8 cellular contexts compared by ENCODE assay signal in genomic region chr5:159100928-159101646, GRCh38. TPM values are rescaled to one million over a fixed set of nuclear protein-coding genes. Genes with fewer than 3 reads are reported as not detected.
DNase-seq lines count a peak whose midpoint lies in the region; ATAC-seq and TF ChIP-seq lines count a peak whose summit lies in the region.

No MANE protein-coding gene starts in this region.

- H3K9ac ChIP-seq in BLaER1, result peak overlapping the region; percentile 100
- H3K9ac ChIP-seq in SK-N-MC (ENCODE audit: insufficient read length), result no peak overlapping the region

- no peak for DNase-seq in SK-N-MC (ENCODE audit: low read depth, low spot score)
- DNase-seq in right cardiac atrium, result peak in 1 of 3 donors; percentile 31
- no peak for DNase-seq in stomach
- DNase-seq in hypothalamus (lab: John Stamatoyannopoulos, UW), result no peak
- no peak for DNase-seq in T-helper 9 cell
- no peak for DNase-seq in activated CD4-positive, CD25-positive, alpha-beta regulatory T cell treated with anti-CD3 and anti-CD28 coated beads, Interleukin-2, amount 50 U/mL, for 72 hours

- H3K36me3 ChIP-seq in BLaER1 (peaks cover 31% of the 10 kb centered on the region), SK-N-MC (ENCODE audit: insufficient read depth, low read length) (no peaks in the 10 kb centered on the region), stomach (no peaks in the 10 kb centered on the region)

- ATAC-seq in GM21526 (IDR thresholded peaks at IDR 0.05; ENCODE audit: low FRiP score, unreplicated experiment), result peak; percentile 8
- ATAC-seq in right cardiac atrium, result peak; percentile 3 to 26

- 8% methylated on average over 16 of the region's 16 CpGs for WGBS in right cardiac atrium
- 9 to 16% (median 13%) methylated on average over 15 to 16 of the region's 16 CpGs for WGBS in stomach, 5 donors

- H3K27me3 ChIP-seq in BLaER1, result no peaks in the 10 kb centered on the region
- no peaks in the 10 kb centered on the region for H3K27me3 ChIP-seq in right cardiac atrium (ENCODE audit: control insufficient read depth, insufficient read depth)
- H3K27me3 ChIP-seq in stomach, result peaks cover 22 to 100% (median 76%) of the 10 kb centered on the region in 3 donors

- peak overlapping the region; percentile 98 for H3K4me3 ChIP-seq in BLaER1
- H3K4me3 ChIP-seq in SK-N-MC, result peak overlapping the region; percentile 93; the same call in 1 of the 2 replicates
- H3K4me3 ChIP-seq in right cardiac atrium (ENCODE audit: low read length), result peak overlapping the region; percentile 69
- H3K4me3 ChIP-seq in stomach, result peak overlapping the region; percentile 44 to 58 (median 52)

- peaks cover 20% of the 10 kb centered on the region; the same call in 1 of the 2 replicates for H4K20me1 ChIP-seq in BLaER1

- no peak for TF ChIP-seq CTCF in stomach (IDR thresholded peaks at IDR 0.05)

- H3K4me2 ChIP-seq in BLaER1, result peak overlapping the region; percentile 97

- H3K27ac ChIP-seq in BLaER1, result peak overlapping the region; percentile 100
- no peak overlapping the region for H3K27ac ChIP-seq in SK-N-MC
- H3K27ac ChIP-seq in right cardiac atrium (ENCODE audit: low read length), result peak overlapping the region; percentile 89
- peak overlapping the region in 4 of 5 donors; percentile 65 to 85 (median 80) for H3K27ac ChIP-seq in stomach

- H3K4me1 ChIP-seq in BLaER1 (peaks cover 10% of the 10 kb centered on the region), right cardiac atrium (ENCODE audit: control insufficient read depth, insufficient read depth, low read length) (no peaks in the 10 kb centered on the region), stomach (peaks cover 14 to 71% (median 50%) of the 10 kb centered on the region in 4 donors)

- H3K9me3 ChIP-seq in BLaER1, result peaks cover 8% of the 10 kb centered on the region; the same call in 1 of the 2 replicates
- H3K9me3 ChIP-seq in SK-N-MC (ENCODE audit: low read depth, low read length), result no peaks in the 10 kb centered on the region
- H3K9me3 ChIP-seq in right cardiac atrium (ENCODE audit: control insufficient read depth, low read length), result no peaks in the 10 kb centered on the region
- no peaks in the 10 kb centered on the region for H3K9me3 ChIP-seq in stomach

- intact Hi-C loops in right cardiac atrium (cut with DNase I), result loop anchor here (5.0 to 10.0 kb wide), 5 partner anchors 226 to 1276 kb away; no protein-coding TSS in a partner anchor
- intact Hi-C loops in stomach (cut with DNase I; ENCODE audit: low total_unique reads), result loop anchor here (10.0 kb wide), 2 partner anchors 926 to 1026 kb away; no protein-coding TSS in a partner anchor

- no peak for TF ChIP-seq EP300 in stomach (IDR thresholded peaks at IDR 0.05)

- no peak for TF ChIP-seq POLR2A in stomach (IDR thresholded peaks at IDR 0.05)

RNA-seq across cellular contexts. Expression of gene EBF1, which starts 1.4 kb away (rescaled TPM):
- total RNA-seq in right cardiac atrium (10 to 100 TPM; 15.5 to 20.0 (median 17.5) TPM), stomach (10 to 100 TPM in 3 of 5 donors, 1 to 10 TPM in 2; 8.4 to 70.6 (median 18.0) TPM)
- polyA plus RNA-seq in right cardiac atrium (7.6 TPM), stomach (1 to 10 TPM; 1.8 to 1.9 (median 1.9) TPM)
